Comparison of ENCODE assay signal across 9 cellular contexts in genomic region chr12:54017845-54018607, GRCh38. TPM values are rescaled to one million over a fixed set of nuclear protein-coding genes. Genes with fewer than 3 reads are reported as not detected.
DNase-seq lines count a peak whose midpoint lies in the region; ATAC-seq and TF ChIP-seq lines count a peak whose summit lies in the region.
"Had no signal": no experiment of that assay in that cellular context is flagged by ENCODE, and none has a peak within 500 bp of the region (broad histone marks: within the 10 kb centered on the region; RNA-seq: fewer than 3 reads in every experiment).

No MANE protein-coding gene starts in this region.

- H3K9me3 ChIP-seq in heart left ventricle = no peaks in the 10 kb centered on the region
- H3K9me3 ChIP-seq in prostate gland = no peaks in the 10 kb centered on the region

- peak overlapping the region; percentile 73 for H3K4me3 Mint-ChIP-seq in activated naive CD4-positive, alpha-beta T cell treated with anti-CD3 and anti-CD28 coated beads, Interleukin-2, amount 10 ng/mL, durations not matched to agents 7 days and 5 days

- no peaks in the 10 kb centered on the region for H3K36me3 Mint-ChIP-seq in activated naive CD4-positive, alpha-beta T cell treated with anti-CD3 and anti-CD28 coated beads, Interleukin-2, amount 10 ng/mL, durations not matched to agents 7 days and 5 days

- H3K4me1 ChIP-seq in heart left ventricle (peaks cover 0 to 50% (median 24%) of the 10 kb centered on the region in 12 donors), prostate gland (replicated peaks) (no peaks in the 10 kb centered on the region), urinary bladder (ENCODE audit: insufficient read depth) (no peaks in the 10 kb centered on the region)

- CTCF ChIA-PET in activated naive CD4-positive, alpha-beta T cell treated with anti-CD3 and anti-CD28 coated beads, Interleukin-2, amount 10 ng/mL, durations not matched to agents 7 days and 5 days (lab: Charles Lee) = interaction anchor here (1.0 to 2.2 kb wide), 5 partner anchors 12 to 197 kb away, joined by 3 to 22 read pairs (median 8); partner anchors contain the start of gene HOXC5

- peak overlapping the region; percentile 95 for H3K4me3 ChIP-seq in LNCaP clone FGC (ENCODE audit: low read depth, low read length)
- peak overlapping the region; percentile 13 to 56 (median 48) for H3K4me3 ChIP-seq in heart left ventricle
- H3K4me3 ChIP-seq in prostate gland = peak overlapping the region; percentile 9
- H3K4me3 ChIP-seq in urinary bladder (ENCODE audit: low read depth, low read length) = peak overlapping the region; percentile 38

- 14 to 16% (median 15%) methylated on average over 11 to 41 of the region's 41 CpGs for WGBS in heart left ventricle, 4 donors
- WGBS in prostate gland = 7% methylated on average over 41 of the region's 41 CpGs
- 14% methylated on average over 41 of the region's 41 CpGs for WGBS in urinary bladder

- H3K27ac ChIP-seq in heart left ventricle (peak overlapping the region in 3 of 12 donors; percentile 24 to 39 (median 25)), prostate gland (no peak overlapping the region), urinary bladder (ENCODE audit: low read depth) (no peak overlapping the region)

- H3K4me1 Mint-ChIP-seq in activated naive CD4-positive, alpha-beta T cell treated with anti-CD3 and anti-CD28 coated beads, Interleukin-2, amount 10 ng/mL, durations not matched to agents 7 days and 5 days = peaks cover 26% of the 10 kb centered on the region

- H3K27me3 Mint-ChIP-seq in activated naive CD4-positive, alpha-beta T cell treated with anti-CD3 and anti-CD28 coated beads, Interleukin-2, amount 10 ng/mL, durations not matched to agents 7 days and 5 days = peaks cover 100% of the 10 kb centered on the region

- H3K27ac Mint-ChIP-seq in activated naive CD4-positive, alpha-beta T cell treated with anti-CD3 and anti-CD28 coated beads, Interleukin-2, amount 10 ng/mL, durations not matched to agents 7 days and 5 days = no peak overlapping the region

- H3K9me3 Mint-ChIP-seq in activated naive CD4-positive, alpha-beta T cell treated with anti-CD3 and anti-CD28 coated beads, Interleukin-2, amount 10 ng/mL, durations not matched to agents 7 days and 5 days = no peaks in the 10 kb centered on the region

- ATAC-seq in GM21786 (IDR thresholded peaks at IDR 0.05; ENCODE audit: unreplicated experiment) = peak; percentile 81
- ATAC-seq in heart left ventricle = peak; percentile 63 to 88 (median 86)

- intact Hi-C loops in heart left ventricle (cut with DNase I) (no loop called here), prostate gland (cut with DNase I) (no loop called here)

- TF ChIP-seq POLR2A in heart left ventricle (IDR thresholded peaks at IDR 0.05) (no peak), prostate gland (IDR thresholded peaks at IDR 0.05) (no peak)

- H3K36me3 ChIP-seq in heart left ventricle (no peaks in the 10 kb centered on the region), prostate gland (no peaks in the 10 kb centered on the region), urinary bladder (ENCODE audit: insufficient read depth) (no peaks in the 10 kb centered on the region)

- H3K27me3 ChIP-seq in heart left ventricle (peaks cover 48 to 97% (median 79%) of the 10 kb centered on the region in 9 donors), prostate gland (replicated peaks; ENCODE audit: insufficient read depth) (peaks cover 69% of the 10 kb centered on the region)

- DNase-seq in EH (ENCODE audit: low read depth) = peak; percentile 93
- DNase-seq in LNCaP clone FGC (ENCODE audit: low read depth) = no peak
- DNase-seq in SHP77 treated with DMSO at 0.1 percent for 48 hours (lab: John Stamatoyannopoulos, UW) = peak; percentile 88
- peak; percentile 80 for DNase-seq in activated naive CD4-positive, alpha-beta T cell treated with anti-CD3 and anti-CD28 coated beads, Interleukin-2, amount 10 ng/mL, durations not matched to agents 7 days and 5 days
- peak; percentile 38 to 86 (median 67) for DNase-seq in heart left ventricle
- DNase-seq in prostate gland (ENCODE audit: low spot score) = no peak

- TF ChIP-seq CTCF in LNCaP clone FGC (IDR thresholded peaks at IDR 0.05; ENCODE audit: control insufficient read depth, extremely low read depth, insufficient read depth) (no peak), heart left ventricle (IDR thresholded peaks at IDR 0.05) (peak in 1 of 12 donors; percentile 7), prostate gland (IDR thresholded peaks at IDR 0.05) (no peak)

RNA-seq across cellular contexts. Expression of gene HOXC8, which starts 9.2 kb away (rescaled TPM):
- not detected for total RNA-seq in heart left ventricle
- polyA plus RNA-seq in heart left ventricle = not detected
- under 1 TPM in 1 of 2 donors, not detected in 1; 0.62 TPM for total RNA-seq in prostate gland
- 0.16 TPM for total RNA-seq in urinary bladder
- 0.33 TPM for polyA plus RNA-seq in urinary bladder
- total RNA-seq: temporal lobe had no signal

RNA-seq across cellular contexts. Expression of gene HOXC6, which starts 10.2 kb away (rescaled TPM):
- total RNA-seq in heart left ventricle = under 1 TPM in 1 of 9 donors, not detected in 8; 0.40 TPM
- polyA plus RNA-seq in heart left ventricle = under 1 TPM; 0.04 to 0.08 TPM
- total RNA-seq in prostate gland = 1 to 10 TPM in 1 of 2 donors, not detected in 1; 1.3 TPM
- total RNA-seq in urinary bladder = 1.5 TPM
- polyA plus RNA-seq in urinary bladder = 0.72 TPM
- total RNA-seq: temporal lobe had no signal

RNA-seq across cellular contexts. Expression of gene HOXC5, which starts 14.8 kb away (rescaled TPM):
- total RNA-seq in heart left ventricle (not detected), prostate gland (1 to 10 TPM in 1 of 2 donors, not detected in 1; 2.8 TPM), urinary bladder (0.42 TPM)
- polyA plus RNA-seq in heart left ventricle (not detected), urinary bladder (0.11 TPM)
- total RNA-seq: temporal lobe had no signal

RNA-seq across cellular contexts. Expression of gene HOXC9, which starts 18.1 kb away (rescaled TPM):
- not detected for total RNA-seq in heart left ventricle
- polyA plus RNA-seq in heart left ventricle = not detected
- 1 to 10 TPM in 1 of 2 donors, under 1 TPM in 1; 0.23 to 3.0 TPM for total RNA-seq in prostate gland
- total RNA-seq in urinary bladder = 1.8 TPM
- 0.73 TPM for polyA plus RNA-seq in urinary bladder
- total RNA-seq: temporal lobe had no signal

RNA-seq across cellular contexts. Expression of gene HOXC10, which starts 33.1 kb away (rescaled TPM):
- total RNA-seq in heart left ventricle = not detected
- polyA plus RNA-seq in heart left ventricle = not detected
- total RNA-seq in prostate gland = 1 to 10 TPM in 1 of 2 donors, under 1 TPM in 1; 0.51 to 7.2 TPM
- total RNA-seq in urinary bladder = 1.6 TPM
- polyA plus RNA-seq in urinary bladder = 2.8 TPM
- total RNA-seq: temporal lobe had no signal

Comparison
In these comparisons a context has a peak if more than half of its experiments do, and no peak if none do; other contexts are left out.
1. DNase-seq: peak in EH (single experiment), SHP77 treated with DMSO at 0.1 percent for 48 hours (single experiment), activated naive CD4-positive, alpha-beta T cell treated with anti-CD3 and anti-CD28 coated beads, Interleukin-2, amount 10 ng/mL, durations not matched to agents 7 days and 5 days (single experiment) and heart left ventricle (5 of 5); none in LNCaP clone FGC (single experiment) and prostate gland (single experiment).
2. H3K4me3 ChIP-seq: peak in every context shown above with its lines; median percentile 95 in LNCaP clone FGC; 48 in heart left ventricle; 38 in urinary bladder; 9 in prostate gland.